15 cellular contexts compared by ENCODE assay signal in the genomic region with DNA sequence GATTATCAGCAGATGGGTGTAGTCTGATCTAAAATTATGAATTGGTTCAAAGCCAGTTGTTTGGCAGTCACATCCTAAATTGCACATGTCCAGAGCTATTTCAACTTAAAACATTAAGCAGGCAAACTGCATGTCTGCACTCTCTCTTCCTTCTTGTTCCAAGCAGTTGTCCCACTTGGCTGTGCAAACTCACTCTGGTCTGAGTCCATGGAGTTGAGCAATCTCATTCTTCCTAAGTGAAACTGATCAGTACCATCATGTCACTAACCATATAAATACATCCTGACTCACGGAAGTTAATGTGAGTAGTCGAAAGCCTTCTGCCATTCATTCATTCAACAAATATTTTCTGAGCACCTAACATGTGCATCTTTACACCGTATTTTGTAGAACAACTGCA.
DNase-seq lines count a peak whose midpoint lies in the region; ATAC-seq and TF ChIP-seq lines count a peak whose summit lies in the region.
"Had no signal": no experiment of that assay in that cellular context is flagged by ENCODE, and none has a peak within 500 bp of the region (broad histone marks: within the 10 kb centered on the region; RNA-seq: fewer than 3 reads in every experiment).

No MANE protein-coding gene starts in this region.

- H2AFZ ChIP-seq in PC-3 (ENCODE audit: low read length), result no peak overlapping the region

- H3K27me3 ChIP-seq in PC-3 (ENCODE audit: low read length), result peaks cover 29% of the 10 kb centered on the region; the same call in 1 of the 2 replicates

- H3K4me1 Mint-ChIP-seq in osteocyte (ENCODE audit: unreplicated experiment), result peaks cover 29% of the 10 kb centered on the region
- no peaks in the 10 kb centered on the region for H3K4me1 Mint-ChIP-seq in T-cell
- H3K4me1 Mint-ChIP-seq: stimulated activated effector memory CD8-positive, alpha-beta T cell treated with anti-CD3 and anti-CD28 coated beads, Interleukin-12 subunit alpha, Interleukin-12 subunit beta, amount 100 ng/mL, for 72 hours had no signal

- H3K4me1 ChIP-seq in PC-3 (ENCODE audit: insufficient read depth, low read length), result no peaks in the 10 kb centered on the region

- no peak overlapping the region for H3K9ac ChIP-seq in PC-3 (ENCODE audit: low read length)

- H3K4me3 ChIP-seq in PC-3 (ENCODE audit: low read length) (no peak overlapping the region), fibroblast of the aortic adventitia (ENCODE audit: low read depth, low read length) (no peak overlapping the region)

- peak overlapping the region; percentile 25 for H3K27ac Mint-ChIP-seq in osteocyte (ENCODE audit: unreplicated experiment)
- no peak overlapping the region for H3K27ac Mint-ChIP-seq in T-cell
- H3K27ac Mint-ChIP-seq: activated naive CD4-positive, alpha-beta T cell treated with anti-CD3 and anti-CD28 coated beads for 36 hours; CD4-positive, alpha-beta T cell; stimulated activated effector memory CD8-positive, alpha-beta T cell treated with anti-CD3 and anti-CD28 coated beads, Interleukin-12 subunit alpha, Interleukin-12 subunit beta, amount 100 ng/mL, for 72 hours had no signal

- POLR2A ChIA-PET in PC-3 (lab: Charles Lee; ENCODE audit: unreplicated experiment), result no interaction called here
- POLR2A ChIA-PET in T-cell (lab: Charles Lee), result no interaction called here

- H3K36me3 Mint-ChIP-seq in osteocyte (ENCODE audit: unreplicated experiment) (no peaks in the 10 kb centered on the region), T-cell (no peaks in the 10 kb centered on the region)
- H3K36me3 Mint-ChIP-seq: stimulated activated effector memory CD8-positive, alpha-beta T cell treated with anti-CD3 and anti-CD28 coated beads, Interleukin-12 subunit alpha, Interleukin-12 subunit beta, amount 100 ng/mL, for 72 hours had no signal

- in situ Hi-C loops in ACHN (cut with HindIII; ENCODE audit: low pct_ligation_motif_present, low pct_unique_long_range_greater_than_20kb, low sequenced_read_pairs), result no loop called here

- no peaks in the 10 kb centered on the region for H3K36me3 ChIP-seq in PC-3 (ENCODE audit: low read depth, low read length)

- H3K27me3 Mint-ChIP-seq in osteocyte (ENCODE audit: unreplicated experiment) (no peaks in the 10 kb centered on the region), T-cell (no peaks in the 10 kb centered on the region)
- H3K27me3 Mint-ChIP-seq: CD4-positive, alpha-beta T cell had no signal

- H3F3A ChIP-seq in PC-3 (ENCODE audit: low read length, unreplicated experiment), result no peaks in the 10 kb centered on the region

- intact Hi-C loops in PC-3 (cut with micrococcal nuclease), result no loop called here

- CTCF ChIA-PET in PC-3 (lab: Charles Lee) (interaction anchor here (0.6 kb wide), 1 partner anchor 12 kb away, joined by 3 read pairs; no protein-coding TSS in a partner anchor), T-cell (lab: Charles Lee) (no interaction called here)

- ATAC-seq in PC-3 (no peak), GM19397 (IDR thresholded peaks at IDR 0.05; ENCODE audit: unreplicated experiment) (no peak), T-cell (replicated peaks in 1 of 4) (no peak)
- ATAC-seq in stimulated activated naive CD8-positive, alpha-beta T cell treated with anti-CD3 and anti-CD28 coated beads, Interleukin-15, Interleukin-2, amounts not matched to agents 100 U/mL and 50 U/mL, for 24 hours, result no peak
- ATAC-seq: left colon; Panc1; stimulated activated effector memory CD8-positive, alpha-beta T cell treated with anti-CD3 and anti-CD28 coated beads, Interleukin-12 subunit alpha, Interleukin-12 subunit beta, amount 100 ng/mL, for 72 hours had no signal

- H3K4me2 ChIP-seq in PC-3 (ENCODE audit: low read length), result no peak overlapping the region

- no peaks in the 10 kb centered on the region for H3K9me2 ChIP-seq in PC-3 (replicated peaks; ENCODE audit: low read length)

- no peaks in the 10 kb centered on the region for H4K20me1 ChIP-seq in PC-3 (ENCODE audit: low read length)

- BruUV-seq in PC-3 (replicated peaks; lab: Mats Ljungman, UMichigan), result no TSS peak

- H3K4me3 Mint-ChIP-seq in osteocyte (ENCODE audit: unreplicated experiment) (no peak overlapping the region), T-cell (no peak overlapping the region)
- H3K4me3 Mint-ChIP-seq: activated naive CD4-positive, alpha-beta T cell treated with anti-CD3 and anti-CD28 coated beads for 36 hours; CD4-positive, alpha-beta T cell; stimulated activated effector memory CD8-positive, alpha-beta T cell treated with anti-CD3 and anti-CD28 coated beads, Interleukin-12 subunit alpha, Interleukin-12 subunit beta, amount 100 ng/mL, for 72 hours had no signal

- DNase-seq in Ammon's horn (ENCODE audit: low spot score) (peak; percentile 21), PC-3 (peak; percentile 16), fibroblast of the aortic adventitia (ENCODE audit: low read depth) (peak; percentile 69), osteocyte (ENCODE audit: extremely low spot score, unreplicated experiment) (no peak), ACHN (no peak), T-cell (no peak)
- DNase-seq in stimulated activated naive CD8-positive, alpha-beta T cell treated with anti-CD3 and anti-CD28 coated beads, Interleukin-15, Interleukin-2, amounts not matched to agents 100 U/mL and 50 U/mL, for 24 hours, result no peak
- DNase-seq: activated CD8-positive, alpha-beta memory T cell treated with anti-CD3 and anti-CD28 coated beads for 24 hours; activated naive CD4-positive, alpha-beta T cell treated with anti-CD3 and anti-CD28 coated beads for 36 hours; CD4-positive, alpha-beta T cell; NCI-H226 had no signal

- TF ChIP-seq CTCF in PC-3 (conservative IDR thresholded peaks at IDR 0.05; ENCODE audit: low read depth, low read length) (no peak), fibroblast of the aortic adventitia (IDR thresholded peaks at IDR 0.05; ENCODE audit: insufficient read depth, low read length) (no peak), osteocyte (IDR thresholded peaks at IDR 0.05) (no peak)

- H3K27ac ChIP-seq in PC-3 (ENCODE audit: low read length), result no peak overlapping the region

- H3K9me3 ChIP-seq in PC-3 (ENCODE audit: low read length), result no peaks in the 10 kb centered on the region

- H3K9me3 Mint-ChIP-seq in osteocyte (ENCODE audit: unreplicated experiment) (no peaks in the 10 kb centered on the region), T-cell (peaks cover 11 to 33% (median 11%) of the 10 kb centered on the region in 3 donors)

- H3K79me2 ChIP-seq in PC-3 (ENCODE audit: low read length), result no peaks in the 10 kb centered on the region

Comparison
In these comparisons a context has a peak if more than half of its experiments do, and no peak if none do; other contexts are left out.
1. DNase-seq: peak in Ammon's horn (single experiment), PC-3 (single experiment) and fibroblast of the aortic adventitia (single experiment); none in osteocyte (single experiment), ACHN (single experiment), stimulated activated naive CD8-positive, alpha-beta T cell treated with anti-CD3 and anti-CD28 coated beads, Interleukin-15, Interleukin-2, amounts not matched to agents 100 U/mL and 50 U/mL, for 24 hours (single experiment) and T-cell (0 of 34).